ENCODE assay signal across 1 cellular context in the genomic region with DNA sequence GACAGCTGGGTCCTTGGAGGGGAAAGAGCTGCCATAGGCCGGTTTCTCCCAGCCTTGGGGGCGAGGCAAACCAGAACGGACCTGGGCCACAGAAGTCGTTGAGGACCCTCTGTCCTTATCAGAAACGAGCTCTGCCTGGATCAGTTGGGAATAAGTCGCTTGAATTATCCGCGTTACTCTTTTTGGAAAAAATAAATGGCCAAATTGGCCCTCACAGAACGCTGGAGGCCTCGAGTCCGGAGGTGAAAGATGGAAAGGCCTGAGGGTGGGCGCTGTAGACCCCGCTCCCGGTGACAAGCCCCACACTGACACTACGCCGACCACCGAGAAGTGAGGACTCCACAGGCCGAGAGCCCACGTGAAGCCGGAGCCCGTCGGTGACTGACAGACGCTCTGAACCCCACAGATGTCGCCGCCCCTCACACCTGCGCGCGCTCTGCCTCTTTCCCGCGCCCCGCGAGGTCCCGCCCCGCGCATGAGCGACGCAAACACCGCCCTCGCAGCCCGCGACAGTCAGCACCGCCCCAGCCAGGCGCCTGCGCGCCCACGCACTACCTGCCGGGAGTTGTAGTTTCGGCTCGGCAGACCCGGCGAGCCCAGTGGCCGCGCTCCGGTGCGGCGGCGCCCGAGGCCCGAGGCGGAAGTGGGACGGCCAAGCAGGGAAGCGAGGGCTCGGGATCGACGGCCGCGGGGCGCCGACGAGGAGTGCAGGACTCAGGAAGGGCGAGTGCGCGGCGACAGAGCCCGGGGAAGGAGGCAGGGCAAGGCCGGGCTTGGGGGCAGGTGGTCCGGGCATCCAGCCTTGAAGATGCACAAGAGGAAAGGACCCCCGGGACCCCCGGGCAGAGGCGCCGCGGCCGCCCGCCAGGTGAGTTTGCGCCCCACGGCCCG.
A peak's percentile ranks its signal among the peaks of the same experiment; 100 is the strongest.
TF ChIP-seq lines count a peak whose summit lies in the region.

TSS of gene BRME1 (minus strand) at position 484 of the 891 bp plus-strand sequence. CDS start 1,225 bp downstream, outside the sequence.
TSS of gene CC2D1A (plus strand) at position 568 of the 891 bp plus-strand sequence. CDS start at position 809, 241 bp downstream.

TF ChIP-seq in HepG2, 621 proteins besides CTCF, POLR2A, EP300 and RAD21 (continued from another document and continues in another):
- TF ChIP-seq TFDP2 (CRISPR knock-in tag; IDR thresholded peaks at IDR 0.05) (peak; percentile 99), TGIF2 (CRISPR knock-in tag; IDR thresholded peaks at IDR 0.05) (no peak), ZNF512B (CRISPR knock-in tag; IDR thresholded peaks at IDR 0.05; ENCODE audit: borderline replicate concordance) (0 out of 2 replicates have a peak, but pooled peaks have one; percentile 26), RXRB (CRISPR knock-in tag; IDR thresholded peaks at IDR 0.05; ENCODE audit: borderline replicate concordance) (peak; percentile 14; the same call in 1 of the 2 replicates), SALL2 (CRISPR knock-in tag; IDR thresholded peaks at IDR 0.05) (peak; percentile 90), MIER2 (CRISPR knock-in tag; IDR thresholded peaks at IDR 0.05) (0 out of 2 replicates have a peak, but pooled peaks have one; percentile 42), TARDBP (CRISPR knock-in tag; IDR thresholded peaks at IDR 0.05) (peak; percentile 37; the same call in 1 of the 2 replicates), ZNF547 (CRISPR knock-in tag; IDR thresholded peaks at IDR 0.05) (peak; percentile 76), PTBP1 (IDR thresholded peaks at IDR 0.05; ENCODE audit: low read depth, low read length, poor library complexity, severe bottlenecking) (no peak), CERS6 (CRISPR knock-in tag; IDR thresholded peaks at IDR 0.05) (peak; percentile 82; the same call in 1 of the 2 replicates), ZNF678 (CRISPR knock-in tag; IDR thresholded peaks at IDR 0.05) (no peak), ZNF883 (CRISPR knock-in tag; IDR thresholded peaks at IDR 0.05; ENCODE audit: not compliant biosample characterization) (peak; percentile 94), ZC3H13 (CRISPR knock-in tag; IDR thresholded peaks at IDR 0.05) (peak; percentile 58; the same call in 1 of the 2 replicates), SNAPC4 (CRISPR knock-in tag; IDR thresholded peaks at IDR 0.05) (0 out of 2 replicates have a peak, but pooled peaks have one; percentile 6), IKZF4 (CRISPR knock-in tag; IDR thresholded peaks at IDR 0.05; ENCODE audit: borderline replicate concordance, low read depth, not compliant biosample characterization) (peak; percentile 95), ISL2 (CRISPR knock-in tag; IDR thresholded peaks at IDR 0.05) (peak; percentile 58; the same call in 1 of the 2 replicates), ZBTB26 (CRISPR knock-in tag; IDR thresholded peaks at IDR 0.05; ENCODE audit: borderline replicate concordance) (peak; percentile 15; the same call in 1 of the 2 replicates), ZNF251 (CRISPR knock-in tag; IDR thresholded peaks at IDR 0.05) (no peak), HMG20B (CRISPR knock-in tag; conservative IDR thresholded peaks at IDR 0.05) (no peak)
- TF ChIP-seq, protein P1, sequence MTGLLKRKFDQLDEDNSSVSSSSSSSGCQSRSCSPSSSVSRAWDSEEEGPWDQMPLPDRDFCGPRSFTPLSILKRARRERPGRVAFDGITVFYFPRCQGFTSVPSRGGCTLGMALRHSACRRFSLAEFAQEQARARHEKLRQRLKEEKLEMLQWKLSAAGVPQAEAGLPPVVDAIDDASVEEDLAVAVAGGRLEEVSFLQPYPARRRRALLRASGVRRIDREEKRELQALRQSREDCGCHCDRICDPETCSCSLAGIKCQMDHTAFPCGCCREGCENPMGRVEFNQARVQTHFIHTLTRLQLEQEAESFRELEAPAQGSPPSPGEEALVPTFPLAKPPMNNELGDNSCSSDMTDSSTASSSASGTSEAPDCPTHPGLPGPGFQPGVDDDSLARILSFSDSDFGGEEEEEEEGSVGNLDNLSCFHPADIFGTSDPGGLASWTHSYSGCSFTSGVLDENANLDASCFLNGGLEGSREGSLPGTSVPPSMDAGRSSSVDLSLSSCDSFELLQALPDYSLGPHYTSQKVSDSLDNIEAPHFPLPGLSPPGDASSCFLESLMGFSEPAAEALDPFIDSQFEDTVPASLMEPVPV (CRISPR knock-in tag; IDR thresholded peaks at IDR 0.05), result peak; percentile 43; the same call in 1 of the 2 replicates
- TF ChIP-seq, protein P2, sequence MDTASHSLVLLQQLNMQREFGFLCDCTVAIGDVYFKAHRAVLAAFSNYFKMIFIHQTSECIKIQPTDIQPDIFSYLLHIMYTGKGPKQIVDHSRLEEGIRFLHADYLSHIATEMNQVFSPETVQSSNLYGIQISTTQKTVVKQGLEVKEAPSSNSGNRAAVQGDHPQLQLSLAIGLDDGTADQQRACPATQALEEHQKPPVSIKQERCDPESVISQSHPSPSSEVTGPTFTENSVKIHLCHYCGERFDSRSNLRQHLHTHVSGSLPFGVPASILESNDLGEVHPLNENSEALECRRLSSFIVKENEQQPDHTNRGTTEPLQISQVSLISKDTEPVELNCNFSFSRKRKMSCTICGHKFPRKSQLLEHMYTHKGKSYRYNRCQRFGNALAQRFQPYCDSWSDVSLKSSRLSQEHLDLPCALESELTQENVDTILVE (CRISPR knock-in tag; IDR thresholded peaks at IDR 0.05), result peak; percentile 89
